In the genomic region with DNA sequence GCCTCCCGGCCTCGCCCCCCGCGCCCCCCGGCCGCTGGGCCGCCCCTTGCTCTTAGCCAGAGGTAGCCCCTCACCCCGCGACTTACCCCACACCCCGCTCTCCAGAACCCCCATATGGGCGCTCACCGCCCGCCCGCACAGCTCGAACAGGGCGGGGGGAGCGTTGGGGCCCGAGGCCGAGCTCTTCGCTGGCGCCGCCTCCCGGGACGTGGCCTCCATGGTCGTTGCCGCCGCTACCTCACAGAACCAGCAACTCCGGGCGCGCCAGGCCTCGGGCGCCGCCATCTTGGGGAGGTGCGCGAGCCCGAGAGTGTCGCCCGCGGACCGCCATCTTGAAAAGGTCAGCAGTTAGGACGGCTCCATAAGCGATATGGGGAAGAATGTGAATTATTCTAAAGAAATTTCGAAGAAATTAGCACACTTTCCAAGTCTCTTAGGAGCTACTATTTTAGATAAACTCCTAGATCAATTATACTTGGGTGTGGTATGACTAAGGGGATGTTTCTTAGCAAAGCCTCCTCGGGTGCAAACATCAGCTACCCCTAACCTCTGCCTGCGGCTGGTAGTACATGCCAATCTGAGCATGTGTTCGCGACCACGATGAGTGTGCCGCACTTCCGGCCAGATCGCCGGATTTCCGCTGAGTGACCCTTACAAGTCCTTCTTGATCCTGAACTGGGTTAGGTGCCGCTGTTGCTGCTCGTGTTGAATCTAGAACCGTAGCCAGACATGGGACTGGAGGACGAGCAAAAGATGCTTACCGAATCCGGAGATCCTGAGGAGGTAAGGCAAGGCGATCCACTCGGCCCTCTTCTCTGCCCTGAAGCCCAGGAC, we compare ENCODE assay signal across 8 cellular contexts. TPM values are rescaled to one million over a fixed set of nuclear protein-coding genes. Genes with fewer than 3 reads are reported as not detected.
DNase-seq lines count a peak whose midpoint lies in the region; ATAC-seq and TF ChIP-seq lines count a peak whose summit lies in the region.

A gene with protein sequence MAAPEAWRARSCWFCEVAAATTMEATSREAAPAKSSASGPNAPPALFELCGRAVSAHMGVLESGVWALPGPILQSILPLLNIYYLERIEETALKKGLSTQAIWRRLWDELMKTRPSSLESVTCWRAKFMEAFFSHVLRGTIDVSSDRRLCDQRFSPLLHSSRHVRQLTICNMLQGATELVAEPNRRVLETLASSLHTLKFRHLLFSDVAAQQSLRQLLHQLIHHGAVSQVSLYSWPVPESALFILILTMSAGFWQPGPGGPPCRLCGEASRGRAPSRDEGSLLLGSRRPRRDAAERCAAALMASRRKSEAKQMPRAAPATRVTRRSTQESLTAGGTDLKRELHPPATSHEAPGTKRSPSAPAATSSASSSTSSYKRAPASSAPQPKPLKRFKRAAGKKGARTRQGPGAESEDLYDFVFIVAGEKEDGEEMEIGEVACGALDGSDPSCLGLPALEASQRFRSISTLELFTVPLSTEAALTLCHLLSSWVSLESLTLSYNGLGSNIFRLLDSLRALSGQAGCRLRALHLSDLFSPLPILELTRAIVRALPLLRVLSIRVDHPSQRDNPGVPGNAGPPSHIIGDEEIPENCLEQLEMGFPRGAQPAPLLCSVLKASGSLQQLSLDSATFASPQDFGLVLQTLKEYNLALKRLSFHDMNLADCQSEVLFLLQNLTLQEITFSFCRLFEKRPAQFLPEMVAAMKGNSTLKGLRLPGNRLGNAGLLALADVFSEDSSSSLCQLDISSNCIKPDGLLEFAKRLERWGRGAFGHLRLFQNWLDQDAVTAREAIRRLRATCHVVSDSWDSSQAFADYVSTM (minus strand): TSS at position 579 of the 834 bp plus-strand sequence. CDS start 294 bp downstream, at position 285.
A gene (plus strand): TSS at position 661 of the 834 bp plus-strand sequence. CDS start 69 bp downstream, at position 730.

- TF ChIP-seq CTCF in GM12865 (IDR thresholded peaks at IDR 0.05; ENCODE audit: insufficient read depth, low read depth, low read length, missing control alignments) (no peak), SU-DHL-6 (IDR thresholded peaks at IDR 0.05; ENCODE audit: insufficient read depth, low read length, poor library complexity, severe bottlenecking) (no peak), osteocyte (IDR thresholded peaks at IDR 0.05) (no peak)

- peak within 1 kb of the TSS; percentile 97 for H3K9ac ChIP-seq in SU-DHL-6 (ENCODE audit: low read length)

- no peaks in the 10 kb centered on the region for H3K9me3 Mint-ChIP-seq in activated naive CD8-positive, alpha-beta T cell treated with anti-CD3 and anti-CD28 coated beads, Interleukin-2, amount 10 ng/mL, durations not matched to agents 7 days and 5 days
- no peaks in the 10 kb centered on the region for H3K9me3 Mint-ChIP-seq in osteocyte (ENCODE audit: unreplicated experiment)

- H3K4me1 Mint-ChIP-seq in activated naive CD8-positive, alpha-beta T cell treated with anti-CD3 and anti-CD28 coated beads, Interleukin-2, amount 10 ng/mL, durations not matched to agents 7 days and 5 days: peaks cover 37% of the 10 kb centered on the region
- peaks cover 42% of the 10 kb centered on the region for H3K4me1 Mint-ChIP-seq in osteocyte (ENCODE audit: unreplicated experiment)

- POLR2A ChIA-PET in activated naive CD8-positive, alpha-beta T cell treated with anti-CD3 and anti-CD28 coated beads, Interleukin-2, amount 10 ng/mL, durations not matched to agents 7 days and 5 days (lab: Charles Lee): interaction anchor here (0.7 to 2.5 kb wide), 16 partner anchors 9 to 767 kb away, joined by 3 to 21 read pairs (median 4); a partner anchor contains a TSS

- peaks cover 79% of the 10 kb centered on the region for H3K79me2 ChIP-seq in SU-DHL-6 (ENCODE audit: insufficient read depth, low read length)

- peak; percentile 83 for ATAC-seq in HG02678 (IDR thresholded peaks at IDR 0.05; ENCODE audit: unreplicated experiment)
- ATAC-seq in activated naive CD8-positive, alpha-beta T cell treated with anti-CD3 and anti-CD28 coated beads, Interleukin-2, amount 10 ng/mL, durations not matched to agents 7 days and 5 days (ENCODE audit: low read depth): peak; percentile 80

- peaks cover 16% of the 10 kb centered on the region for H3K36me3 ChIP-seq in SU-DHL-6 (ENCODE audit: low read length)
- no peaks in the 10 kb centered on the region for H3K36me3 ChIP-seq in thymus (ENCODE audit: control insufficient read depth, insufficient read depth)

- peak within 1 kb of the TSS; percentile 79 for H3K27ac ChIP-seq in SU-DHL-6 (ENCODE audit: low read depth, low read length)
- peak within 1 kb of the TSS; percentile 93 for H3K27ac ChIP-seq in thymus (ENCODE audit: low read depth)

- peaks cover 15% of the 10 kb centered on the region; the same call in 1 of the 2 replicates for H4K20me1 ChIP-seq in SU-DHL-6 (ENCODE audit: low read depth, low read length)

- H3K4me3 Mint-ChIP-seq in activated naive CD8-positive, alpha-beta T cell treated with anti-CD3 and anti-CD28 coated beads, Interleukin-2, amount 10 ng/mL, durations not matched to agents 7 days and 5 days: peak within 1 kb of the TSS; percentile 93
- H3K4me3 Mint-ChIP-seq in osteocyte (ENCODE audit: unreplicated experiment): peak within 1 kb of the TSS; percentile 99

- H3F3A ChIP-seq in SU-DHL-6 (ENCODE audit: insufficient read depth): peaks cover 14% of the 10 kb centered on the region; the same call in 1 of the 2 replicates

- peaks cover 11% of the 10 kb centered on the region for H3K36me3 Mint-ChIP-seq in activated naive CD8-positive, alpha-beta T cell treated with anti-CD3 and anti-CD28 coated beads, Interleukin-2, amount 10 ng/mL, durations not matched to agents 7 days and 5 days
- peaks cover 3% of the 10 kb centered on the region for H3K36me3 Mint-ChIP-seq in osteocyte (ENCODE audit: unreplicated experiment)

- H3K9me3 ChIP-seq in SU-DHL-6 (ENCODE audit: insufficient read depth, low read length): no peaks in the 10 kb centered on the region
- H3K9me3 ChIP-seq in thymus (ENCODE audit: control insufficient read depth): no peaks in the 10 kb centered on the region

- peak within 1 kb of the TSS; percentile 99 for H3K27ac Mint-ChIP-seq in activated naive CD8-positive, alpha-beta T cell treated with anti-CD3 and anti-CD28 coated beads, Interleukin-2, amount 10 ng/mL, durations not matched to agents 7 days and 5 days
- H3K27ac Mint-ChIP-seq in osteocyte (ENCODE audit: unreplicated experiment): peak within 1 kb of the TSS; percentile 99

- peak within 1 kb of the TSS; percentile 99 for H3K4me2 ChIP-seq in SU-DHL-6 (ENCODE audit: low read depth, low read length, poor library complexity, severe bottlenecking)

- peak within 1 kb of the TSS; percentile 85 for H2AFZ ChIP-seq in SU-DHL-6 (ENCODE audit: low read depth, low read length, severe bottlenecking)

- H3K4me3 ChIP-seq in GM12865 (ENCODE audit: low read depth, low read length) (peak within 1 kb of the TSS; percentile 82), SU-DHL-6 (ENCODE audit: insufficient read depth, low read length, poor library complexity, severe bottlenecking) (peak within 1 kb of the TSS; percentile 67), thymus (ENCODE audit: low read length) (peak within 1 kb of the TSS; percentile 97)

- no peaks in the 10 kb centered on the region for H3K9me2 ChIP-seq in SU-DHL-6 (replicated peaks; ENCODE audit: insufficient read depth, low read length)

- intact Hi-C loops in head of caudate nucleus (cut with DNase I): loop anchor here (2.0 to 5.0 kb wide), 2 partner anchors 39 to 56 kb away; a partner anchor contains a TSS

- DNase-seq in GM12865 (ENCODE audit: low read depth): peak; percentile 98
- DNase-seq in NCI-H128 (lab: John Stamatoyannopoulos, UW; ENCODE audit: unreplicated experiment): peak; percentile 96
- DNase-seq in activated naive CD8-positive, alpha-beta T cell treated with anti-CD3 and anti-CD28 coated beads, Interleukin-2, amount 10 ng/mL, durations not matched to agents 7 days and 5 days: peak; percentile 94
- peak; percentile 93 to 98 (median 96) for DNase-seq in head of caudate nucleus
- DNase-seq in osteocyte (ENCODE audit: extremely low spot score, unreplicated experiment): peak; percentile 98

- WGBS in thymus: under 1% methylated on average over 61 of the region's 61 CpGs

- peaks cover 19% of the 10 kb centered on the region for H3K4me1 ChIP-seq in thymus (ENCODE audit: control insufficient read depth, insufficient read depth, low read length)

- no peaks in the 10 kb centered on the region for H3K27me3 Mint-ChIP-seq in activated naive CD8-positive, alpha-beta T cell treated with anti-CD3 and anti-CD28 coated beads, Interleukin-2, amount 10 ng/mL, durations not matched to agents 7 days and 5 days
- H3K27me3 Mint-ChIP-seq in osteocyte (ENCODE audit: unreplicated experiment): no peaks in the 10 kb centered on the region

- H3K27me3 ChIP-seq in SU-DHL-6 (ENCODE audit: low read length): no peaks in the 10 kb centered on the region
- H3K27me3 ChIP-seq in thymus (ENCODE audit: control insufficient read depth, insufficient read depth): no peaks in the 10 kb centered on the region

RNA-seq across cellular contexts. Expression of the first gene that starts in this region (rescaled TPM):
- total RNA-seq in activated naive CD8-positive, alpha-beta T cell treated with anti-CD3 and anti-CD28 coated beads, Interleukin-2, amount 10 ng/mL, durations not matched to agents 7 days and 5 days: 10 to 100 TPM; 36.8 to 38.8 TPM
- total RNA-seq in osteocyte: 90.7 and 93.4 TPM in 2 replicates
- 24.1 TPM for polyA plus RNA-seq in thymus

RNA-seq across cellular contexts. Expression of the second gene that starts in this region (rescaled TPM):
- 100 to 1,000 TPM; 250 to 260 TPM for total RNA-seq in activated naive CD8-positive, alpha-beta T cell treated with anti-CD3 and anti-CD28 coated beads, Interleukin-2, amount 10 ng/mL, durations not matched to agents 7 days and 5 days
- total RNA-seq in osteocyte: 200 and 228 TPM in 2 replicates
- polyA plus RNA-seq in thymus: 507 TPM

Comparison
In these comparisons a context has a peak if more than half of its experiments do, and no peak if none do; other contexts are left out.
1. Peak in every context shown above with its lines: DNase-seq, ATAC-seq, H3K4me3 ChIP-seq and H3K27ac ChIP-seq.